ENCODE assay signal across 8 cellular contexts in genomic region chr10:100267237-100268104, GRCh38. TPM values are rescaled to one million over a fixed set of nuclear protein-coding genes. Genes with fewer than 3 reads are reported as not detected.
DNase-seq lines count a peak whose midpoint lies in the region; ATAC-seq and TF ChIP-seq lines count a peak whose summit lies in the region.

CWF19L1 (minus strand) TSS chr10:100267638; CDS start chr10:100267593, 45 bp downstream.

- H2AK5ac ChIP-seq in mesendoderm (ENCODE audit: low read length), result no peak within 1 kb of the TSS

- no peak within 1 kb of the TSS for H3K18ac ChIP-seq in mesendoderm (ENCODE audit: low read length)

- peak within 1 kb of the TSS; percentile 98 for H3K4me3 Mint-ChIP-seq in activated CD8-positive, alpha-beta memory T cell treated with anti-CD3 and anti-CD28 coated beads, Interleukin-2, amount 10 ng/mL, durations not matched to agents 7 days and 5 days
- peak within 1 kb of the TSS; percentile 98 for H3K4me3 Mint-ChIP-seq in endodermal cell

- H3K27me3 Mint-ChIP-seq in activated CD8-positive, alpha-beta memory T cell treated with anti-CD3 and anti-CD28 coated beads, Interleukin-2, amount 10 ng/mL, durations not matched to agents 7 days and 5 days, result no peaks in the 10 kb centered on the region
- H3K27me3 Mint-ChIP-seq in endodermal cell (ENCODE audit: insufficient read depth), result peaks cover 2% of the 10 kb centered on the region

- POLR2A ChIA-PET in BJ (lab: Charles Lee), result no interaction called here

- CTCF ChIA-PET in BJ (lab: Yijun Ruan, JAX), result no interaction called here
- CTCF ChIA-PET in activated CD8-positive, alpha-beta memory T cell treated with anti-CD3 and anti-CD28 coated beads, Interleukin-2, amount 10 ng/mL, durations not matched to agents 7 days and 5 days (lab: Charles Lee), result no interaction called here

- peak within 1 kb of the TSS; percentile 98 for H3K56ac ChIP-seq in mesendoderm (ENCODE audit: low read length)

- no peak within 1 kb of the TSS for H2BK120ac ChIP-seq in mesendoderm (ENCODE audit: low read depth, low read length)

- TF ChIP-seq CTCF in BJ (IDR thresholded peaks at IDR 0.05; ENCODE audit: insufficient read depth, low read depth, low read length) (no peak), endodermal cell (conservative IDR thresholded peaks at IDR 0.05) (no peak)

- peaks cover 4% of the 10 kb centered on the region for H3K79me2 ChIP-seq in mesendoderm (ENCODE audit: control insufficient read depth, insufficient read depth, low read length)

- peaks cover 24% of the 10 kb centered on the region for H3K4me1 Mint-ChIP-seq in activated CD8-positive, alpha-beta memory T cell treated with anti-CD3 and anti-CD28 coated beads, Interleukin-2, amount 10 ng/mL, durations not matched to agents 7 days and 5 days
- peaks cover 3% of the 10 kb centered on the region for H3K4me1 Mint-ChIP-seq in endodermal cell

- H2BK5ac ChIP-seq in mesendoderm (ENCODE audit: low read length), result no peak within 1 kb of the TSS

- H3K36me3 ChIP-seq in BJ (ENCODE audit: control insufficient read depth, insufficient read depth, low read length), result peaks cover 1% of the 10 kb centered on the region; the same call in 1 of the 2 replicates
- no peaks in the 10 kb centered on the region for H3K36me3 ChIP-seq in endodermal cell (ENCODE audit: control insufficient read depth, insufficient read depth, low read length)
- no peaks in the 10 kb centered on the region for H3K36me3 ChIP-seq in mesendoderm (ENCODE audit: control insufficient read depth, insufficient read depth, low read length)

- H3K4me2 ChIP-seq in mesendoderm (ENCODE audit: low read length), result peak within 1 kb of the TSS; percentile 37

- H3K9me3 ChIP-seq in endodermal cell (ENCODE audit: control insufficient read depth, low read length), result no peaks in the 10 kb centered on the region

- H3K4me3 ChIP-seq in BJ (ENCODE audit: low read depth, low read length) (peak within 1 kb of the TSS; percentile 86), endodermal cell (ENCODE audit: low read length) (peak within 1 kb of the TSS; percentile 97), mesendoderm (ENCODE audit: low read length) (peak within 1 kb of the TSS; percentile 95)

- H2BK15ac ChIP-seq in mesendoderm (replicated peaks; ENCODE audit: low read depth), result no peak within 1 kb of the TSS

- H3K27ac Mint-ChIP-seq in activated CD8-positive, alpha-beta memory T cell treated with anti-CD3 and anti-CD28 coated beads, Interleukin-2, amount 10 ng/mL, durations not matched to agents 7 days and 5 days, result peak within 1 kb of the TSS; percentile 99
- peak within 1 kb of the TSS; percentile 100 for H3K27ac Mint-ChIP-seq in endodermal cell

- H3K4me1 ChIP-seq in endodermal cell (ENCODE audit: control insufficient read depth, insufficient read depth, low read length) (no peaks in the 10 kb centered on the region), mesendoderm (ENCODE audit: control insufficient read depth, low read depth, low read length) (no peaks in the 10 kb centered on the region)

- WGBS in endodermal cell (ENCODE audit: insufficient coverage in 1 of 2, insufficient read length in 1 of 2), 2 experiments, result 10 to 14% methylated on average over 47 to 49 of the region's 49 CpGs
- WGBS in mesendoderm (ENCODE audit: extremely low coverage, insufficient coverage, low lambda C conversion rate), result no CpG with 5 or more reads among the region's 49 CpGs

- H3K23ac ChIP-seq in mesendoderm (ENCODE audit: low read length), result no peak within 1 kb of the TSS

- H4K5ac ChIP-seq in mesendoderm (ENCODE audit: low read length), result peak within 1 kb of the TSS; percentile 68

- no peaks in the 10 kb centered on the region for H3K27me3 ChIP-seq in BJ (ENCODE audit: control insufficient read depth, insufficient read depth, low read length)
- H3K27me3 ChIP-seq in endodermal cell (ENCODE audit: control insufficient read depth, insufficient read depth, low read length, poor library complexity, severe bottlenecking), result no peaks in the 10 kb centered on the region
- H3K27me3 ChIP-seq in mesendoderm (ENCODE audit: insufficient read depth, low read length, poor library complexity), result no peaks in the 10 kb centered on the region

- H3K4ac ChIP-seq in mesendoderm (ENCODE audit: low read depth, low read length), result no peak within 1 kb of the TSS

- peak within 1 kb of the TSS; percentile 89 for H3K9ac ChIP-seq in endodermal cell (ENCODE audit: extremely low read depth, low read length, poor library complexity, severe bottlenecking)
- H3K9ac ChIP-seq in mesendoderm (ENCODE audit: low read length), result peak within 1 kb of the TSS; percentile 93

- peak; percentile 68 for ATAC-seq in GM19328 (IDR thresholded peaks at IDR 0.05; ENCODE audit: unreplicated experiment)
- peak; percentile 93 for ATAC-seq in activated CD8-positive, alpha-beta memory T cell treated with anti-CD3 and anti-CD28 coated beads, Interleukin-2, amount 10 ng/mL, durations not matched to agents 7 days and 5 days

- H4K8ac ChIP-seq in mesendoderm (ENCODE audit: low read depth, low read length), result peak within 1 kb of the TSS; percentile 90

- peaks cover 7% of the 10 kb centered on the region for H3K36me3 Mint-ChIP-seq in activated CD8-positive, alpha-beta memory T cell treated with anti-CD3 and anti-CD28 coated beads, Interleukin-2, amount 10 ng/mL, durations not matched to agents 7 days and 5 days
- peaks cover 1% of the 10 kb centered on the region for H3K36me3 Mint-ChIP-seq in endodermal cell (ENCODE audit: low read depth)

- H3K9me3 Mint-ChIP-seq in activated CD8-positive, alpha-beta memory T cell treated with anti-CD3 and anti-CD28 coated beads, Interleukin-2, amount 10 ng/mL, durations not matched to agents 7 days and 5 days (ENCODE audit: low read depth), result no peaks in the 10 kb centered on the region
- no peaks in the 10 kb centered on the region for H3K9me3 Mint-ChIP-seq in endodermal cell

- peaks cover 8% of the 10 kb centered on the region for H3K79me1 ChIP-seq in mesendoderm (ENCODE audit: low read length)

- H3K27ac ChIP-seq in endodermal cell (ENCODE audit: low read depth, low read length) (peak within 1 kb of the TSS; percentile 73), mesendoderm (ENCODE audit: low read depth, low read length) (no peak within 1 kb of the TSS)

- peak; percentile 41 for DNase-seq in BJ (ENCODE audit: low read depth)
- peak; percentile 58 for DNase-seq in HS-5 (ENCODE audit: low read depth)
- DNase-seq in NOMO-1 treated with dmso at 0.1 percent for 144 hours (lab: John Stamatoyannopoulos, UW; ENCODE audit: unreplicated experiment), result peak; percentile 70
- DNase-seq in activated CD8-positive, alpha-beta memory T cell treated with anti-CD3 and anti-CD28 coated beads, Interleukin-2, amount 10 ng/mL, durations not matched to agents 7 days and 5 days, result peak; percentile 86
- peak; percentile 95 for DNase-seq in endodermal cell
- DNase-seq in mesendoderm, result peak; percentile 93
- DNase-seq in stimulated activated CD8-positive, alpha-beta memory T cell treated with anti-CD3 and anti-CD28 coated beads, Interleukin-12 subunit alpha, Interleukin-12 subunit beta, amount 100 ng/mL, for 4 hours (ENCODE audit: low read depth), result peak; percentile 51

RNA-seq across cellular contexts. Expression of gene CWF19L1, which starts in this region (rescaled TPM):
- 14.9 and 19.9 TPM in 2 replicates for polyA plus RNA-seq in BJ (2011; rRNA removed)
- 8.0 and 12.8 TPM in 2 replicates for polyA minus RNA-seq in BJ (2011; rRNA and poly(A)+ RNA removed)
- total RNA-seq in activated CD8-positive, alpha-beta memory T cell treated with anti-CD3 and anti-CD28 coated beads, Interleukin-2, amount 10 ng/mL, durations not matched to agents 7 days and 5 days, result 10 to 100 TPM; 44.6 to 47.6 TPM
- 10 to 100 TPM; 31.6 to 35.4 TPM for total RNA-seq in endodermal cell
- 27.2 TPM for polyA plus RNA-seq in endodermal cell (2013, experiment 1 of 2)
- 24.8 TPM for polyA plus RNA-seq in endodermal cell (2013, experiment 2 of 2)
- 21.8 TPM for polyA plus RNA-seq in mesendoderm (2013, experiment 1 of 2)
- polyA plus RNA-seq in mesendoderm (2013, experiment 2 of 2), result 21.0 TPM

Comparison
In these comparisons a context has a peak if more than half of its experiments do, and no peak if none do; other contexts are left out.
1. DNase-seq: peak in every context shown above with its lines; median percentile 95 in endodermal cell; 93 in mesendoderm; 86 in activated CD8-positive, alpha-beta memory T cell treated with anti-CD3 and anti-CD28 coated beads, Interleukin-2, amount 10 ng/mL, durations not matched to agents 7 days and 5 days; 70 in NOMO-1 treated with dmso at 0.1 percent for 144 hours; 58 in HS-5; 51 in stimulated activated CD8-positive, alpha-beta memory T cell treated with anti-CD3 and anti-CD28 coated beads, Interleukin-12 subunit alpha, Interleukin-12 subunit beta, amount 100 ng/mL, for 4 hours; 41 in BJ.